8 cellular contexts compared by ENCODE assay signal in the genomic region with DNA sequence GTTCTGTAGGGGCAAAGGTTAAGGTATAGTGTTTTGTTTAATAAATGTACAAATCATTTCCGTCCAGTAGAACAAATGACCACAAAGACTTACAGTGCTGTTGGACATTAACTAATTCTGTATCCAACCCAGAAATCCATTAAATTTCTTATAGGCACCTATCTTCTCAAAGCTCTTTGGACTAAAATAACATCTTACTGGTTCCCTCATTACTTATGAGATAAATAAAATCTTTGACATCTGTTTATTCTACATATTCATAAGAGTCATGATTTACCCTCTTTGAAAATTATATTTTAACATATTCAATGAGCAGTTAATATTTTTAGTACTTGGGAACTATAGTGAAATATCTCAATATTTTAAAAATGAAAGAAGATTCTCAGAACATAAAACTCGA.
"Had no signal": no experiment of that assay in that cellular context is flagged by ENCODE, and none has a peak within 500 bp of the region (broad histone marks: within the 10 kb centered on the region; RNA-seq: fewer than 3 reads in every experiment).

No MANE protein-coding gene starts in this region.

- H3K4me3 ChIP-seq: GM12878 had no signal

- ATAC-seq: GM12878 had no signal

- DNase-seq: GDM1, GF-D8 had no signal

- FAIRE-seq: G401.6, GM12878, GM12891, GM12892, GM18507, GM19239 had no signal
